Comparison of ENCODE assay signal across 8 cellular contexts in genomic region chr11:82927264-82927880, GRCh38. TPM values are rescaled to one million over a fixed set of nuclear protein-coding genes. Genes with fewer than 3 reads are reported as not detected.
A peak's percentile ranks its signal among the peaks of the same experiment; 100 is the strongest.
DNase-seq lines count a peak whose midpoint lies in the region; ATAC-seq and TF ChIP-seq lines count a peak whose summit lies in the region.

No MANE protein-coding gene starts in this region.

- H3K79me2 ChIP-seq in DOHH2 (ENCODE audit: control insufficient read depth, low read length) = peaks cover 18% of the 10 kb centered on the region
- peaks cover 40% of the 10 kb centered on the region for H3K79me2 ChIP-seq in Karpas-422 (ENCODE audit: low read length)

- peak overlapping the region; percentile 27 for H3K4me3 ChIP-seq in DOHH2 (ENCODE audit: low read length)
- 0 out of 2 replicates have a peak overlapping the region, but pooled peaks have one; percentile 16 for H3K4me3 ChIP-seq in Karpas-422 (ENCODE audit: low read length)
- no peak overlapping the region for H3K4me3 ChIP-seq in mucosa of descending colon

- ATAC-seq in GM21717 (IDR thresholded peaks at IDR 0.05; ENCODE audit: unreplicated experiment) (peak; percentile 74), mucosa of descending colon (peak; percentile 91)

- H3F3A ChIP-seq in DOHH2 (ENCODE audit: control insufficient read depth, insufficient read depth) = peaks cover 31% of the 10 kb centered on the region

- TF ChIP-seq CTCF in DOHH2 (IDR thresholded peaks at IDR 0.05; ENCODE audit: low read depth, low read length, poor library complexity, severe bottlenecking) (peak; percentile 90), mucosa of descending colon (IDR thresholded peaks at IDR 0.05) (peak; percentile 81)

- peak overlapping the region; percentile 33 for H3K9ac ChIP-seq in Karpas-422 (ENCODE audit: low read length)

- H3K9me3 ChIP-seq in DOHH2 (ENCODE audit: control insufficient read depth, insufficient read depth, low read length) (no peaks in the 10 kb centered on the region), Karpas-422 (ENCODE audit: low read length) (no peaks in the 10 kb centered on the region), mucosa of descending colon (no peaks in the 10 kb centered on the region)

- H4K20me1 ChIP-seq in DOHH2 (ENCODE audit: control insufficient read depth, insufficient read depth, low read depth, low read length) (no peaks in the 10 kb centered on the region), Karpas-422 (ENCODE audit: insufficient read depth, low read depth, low read length) (no peaks in the 10 kb centered on the region)

- peak; percentile 75 for DNase-seq in A172 (ENCODE audit: low spot score)
- peak; percentile 93 for DNase-seq in Karpas-422
- peak; percentile 12 to 47 for DNase-seq in SHP77 (lab: John Stamatoyannopoulos, UW)
- DNase-seq in dermis microvascular lymphatic vessel endothelial cell (ENCODE audit: low read depth in 2 of 2) = peak; percentile 51 to 70
- DNase-seq in mucosa of descending colon = peak in 1 of 3 donors; percentile 61
- DNase-seq in GOT3 (lab: John Stamatoyannopoulos, UW) = no peak

- H2AFZ ChIP-seq in Karpas-422 (ENCODE audit: low read length) = no peak overlapping the region

- intact Hi-C loops in mucosa of descending colon (cut with DNase I, micrococcal nuclease) = loop anchor here in 1 of 2 donors (2.0 kb wide), 1 partner anchor 61 kb away; no protein-coding TSS in a partner anchor

- peaks cover 44% of the 10 kb centered on the region for H3K36me3 ChIP-seq in DOHH2 (ENCODE audit: control insufficient read depth, low read length)
- H3K36me3 ChIP-seq in Karpas-422 (ENCODE audit: insufficient read depth, low read length) = peaks cover 48% of the 10 kb centered on the region
- no peaks in the 10 kb centered on the region for H3K36me3 ChIP-seq in mucosa of descending colon (ENCODE audit: low read depth)

- H3K4me1 ChIP-seq in DOHH2 (ENCODE audit: control insufficient read depth, low read length) (peaks cover 55% of the 10 kb centered on the region), Karpas-422 (ENCODE audit: low read length) (peaks cover 74% of the 10 kb centered on the region), mucosa of descending colon (ENCODE audit: low read depth) (peaks cover 4% of the 10 kb centered on the region)

- H3K9me2 ChIP-seq in DOHH2 (replicated peaks; ENCODE audit: control insufficient read depth, low read length) = no peaks in the 10 kb centered on the region
- no peaks in the 10 kb centered on the region for H3K9me2 ChIP-seq in Karpas-422 (replicated peaks; ENCODE audit: insufficient read depth, low read length)

- peak overlapping the region; percentile 53 for H3K4me2 ChIP-seq in DOHH2 (ENCODE audit: low read length)
- peak overlapping the region; percentile 43 for H3K4me2 ChIP-seq in Karpas-422 (ENCODE audit: low read depth, low read length, poor library complexity, severe bottlenecking)

- H3K27ac ChIP-seq in DOHH2 (ENCODE audit: low read depth, low read length) = peak overlapping the region; percentile 97
- peak overlapping the region; percentile 97 for H3K27ac ChIP-seq in Karpas-422 (ENCODE audit: low read length)

- H3K27me3 ChIP-seq in DOHH2 (ENCODE audit: control insufficient read depth, low read length) = no peaks in the 10 kb centered on the region
- no peaks in the 10 kb centered on the region for H3K27me3 ChIP-seq in Karpas-422 (ENCODE audit: low read length)

RNA-seq across cellular contexts. Expression of gene DDIAS, which starts 25.8 kb away (rescaled TPM):
- total RNA-seq in A172 (2014; rRNA removed; shearing (Covaris generic)) = 30.1 and 34.5 TPM in 2 replicates
- 9.3 and 26.8 TPM in 2 replicates for total RNA-seq in Karpas-422 (2014; rRNA removed; shearing (Covaris generic); ENCODE audit: low replicate concordance)
- total RNA-seq in dermis microvascular lymphatic vessel endothelial cell = 2.7 and 4.4 TPM in 2 replicates
- 1 to 10 TPM in 2 of 3 donors, under 1 TPM in 1; 0.87 to 4.4 (median 1.2) TPM for total RNA-seq in mucosa of descending colon

RNA-seq across cellular contexts. Expression of gene PRCP, which starts 27.1 kb away (rescaled TPM):
- total RNA-seq in A172 (2014; rRNA removed; shearing (Covaris generic)) = 86.6 and 96.9 TPM in 2 replicates
- 17.9 and 46.1 TPM in 2 replicates for total RNA-seq in Karpas-422 (2014; rRNA removed; shearing (Covaris generic); ENCODE audit: low replicate concordance)
- total RNA-seq in dermis microvascular lymphatic vessel endothelial cell (113 and 116 TPM in 2 replicates), mucosa of descending colon (10 to 100 TPM; 29.6 to 35.6 (median 30.8) TPM)
